Comparison of ENCODE assay signal across 8 cellular contexts in genomic region chr1:25329336-25329735, GRCh38. TPM values are rescaled to one million over a fixed set of nuclear protein-coding genes. Genes with fewer than 3 reads are reported as not detected.
"Had no signal": no experiment of that assay in that cellular context is flagged by ENCODE, and none has a peak within 500 bp of the region (broad histone marks: within the 10 kb centered on the region; RNA-seq: fewer than 3 reads in every experiment).

No MANE protein-coding gene starts in this region.

RNA-seq across cellular contexts. Expression of gene RHD, which starts 57.0 kb away (rescaled TPM):
- total RNA-seq: activated B cell treated with CpG ODN at 0.5 μM for 24 hours; activated CD4-positive, alpha-beta memory T cell treated with anti-CD3 and anti-CD28 coated beads, Interleukin-2, amount 10 ng/mL, durations not matched to agents 7 days and 5 days; activated CD8-positive, alpha-beta memory T cell treated with anti-CD3 and anti-CD28 coated beads, Interleukin-2, amount 10 ng/mL, durations not matched to agents 7 days and 5 days; fibroblast of lung; kidney epithelial cell; pancreas; ureter had no signal
- polyA plus RNA-seq: fibroblast of lung, pancreas, psoas muscle had no signal
